Comparison of ENCODE assay signal across 13 cellular contexts in genomic region chr11:66970371-66970807, GRCh38. TPM values are rescaled to one million over a fixed set of nuclear protein-coding genes. Genes with fewer than 3 reads are reported as not detected.
DNase-seq lines count a peak whose midpoint lies in the region; FAIRE-seq and TF ChIP-seq lines count a peak whose summit lies in the region.
"Had no signal": no experiment of that assay in that cellular context is flagged by ENCODE, and none has a peak within 500 bp of the region (broad histone marks: within the 10 kb centered on the region; RNA-seq: fewer than 3 reads in every experiment).

No MANE protein-coding gene starts in this region.

- POLR2A ChIA-PET in Caco-2 (lab: Charles Lee), result interaction anchor here (0.6 kb wide), 1 partner anchor 316 kb away, joined by 7 read pairs; no protein-coding TSS in a partner anchor

- no peak overlapping the region for H2BK120ac ChIP-seq in mesendoderm (ENCODE audit: low read depth, low read length)

- peak overlapping the region; percentile 1 for H3K4me3 Mint-ChIP-seq in Caco-2 (ENCODE audit: unreplicated experiment)
- H3K4me3 Mint-ChIP-seq: activated naive CD8-positive, alpha-beta T cell; memory B cell had no signal

- H3K56ac ChIP-seq in mesendoderm (ENCODE audit: low read length), result no peak overlapping the region

- H2BK15ac ChIP-seq in mesendoderm (replicated peaks; ENCODE audit: low read depth), result no peak overlapping the region

- H3K27ac Mint-ChIP-seq in Caco-2 (ENCODE audit: unreplicated experiment), result peak overlapping the region; percentile 1
- H3K27ac Mint-ChIP-seq: activated naive CD8-positive, alpha-beta T cell; memory B cell had no signal

- H3K79me1 ChIP-seq in mesendoderm (ENCODE audit: low read length), result no peaks in the 10 kb centered on the region

- H4K5ac ChIP-seq in mesendoderm (ENCODE audit: low read length), result no peak overlapping the region

- DNase-seq in Caco-2 (no peak), RCC 7860 (ENCODE audit: low spot score) (peak; percentile 52), cortex of kidney (lab: John Stamatoyannopoulos, UW) (no peak), T-helper 1 cell (no peak), mesendoderm (no peak), NCI-H2107 (lab: John Stamatoyannopoulos, UW) (no peak)
- DNase-seq: COR-L47, NCI-H1048 had no signal

- WGBS in esophagus, 2 donors, result 68 to 70% methylated on average over 4 of the region's 4 CpGs
- no CpG with 5 or more reads among the region's 4 CpGs for WGBS in mesendoderm (ENCODE audit: extremely low coverage, insufficient coverage, low lambda C conversion rate)

- H3K9ac ChIP-seq in skeletal muscle satellite cell (ENCODE audit: low read depth, low read length) (peak overlapping the region; percentile 64), mesendoderm (ENCODE audit: low read length) (no peak overlapping the region)

- no TSS peak for BruUV-seq in Caco-2 (replicated peaks; lab: Mats Ljungman, UMichigan)

- no peak for FAIRE-seq in RCC 7860 (lab: Jason Lieb, UNC)

- no peaks in the 10 kb centered on the region for H3K9me3 Mint-ChIP-seq in Caco-2 (ENCODE audit: unreplicated experiment)

- no peaks in the 10 kb centered on the region for H3K79me2 ChIP-seq in mesendoderm (ENCODE audit: control insufficient read depth, insufficient read depth, low read length)

- intact Hi-C loops in Caco-2 (cut with micrococcal nuclease; ENCODE audit: unreplicated experiment), result no loop called here

- TF ChIP-seq CTCF in Caco-2 (IDR thresholded peaks at IDR 0.05; ENCODE audit: insufficient read depth in 1 of 2, low read depth in 1 of 2, low read length in 1 of 2, severe bottlenecking in 1 of 2, unreplicated experiment in 1 of 2), result no peak

- H3K4ac ChIP-seq in mesendoderm (ENCODE audit: low read depth, low read length), result no peak overlapping the region

- H3K4me1 ChIP-seq in Caco-2, result peaks cover 34% of the 10 kb centered on the region
- peaks cover 0 to 8% of the 10 kb centered on the region in 2 donors for H3K4me1 ChIP-seq in esophagus (ENCODE audit: control insufficient read depth in 2 of 2, insufficient read depth in 2 of 2, low read length in 1 of 2)
- H3K4me1 ChIP-seq in skeletal muscle satellite cell (ENCODE audit: control insufficient read depth, insufficient read depth, low read length), result peaks cover 59% of the 10 kb centered on the region
- no peaks in the 10 kb centered on the region for H3K4me1 ChIP-seq in mesendoderm (ENCODE audit: control insufficient read depth, low read depth, low read length)

- no peaks in the 10 kb centered on the region for H3K27me3 ChIP-seq in Caco-2 (replicated peaks; ENCODE audit: control insufficient read depth, insufficient read depth, low read length)
- H3K27me3 ChIP-seq in esophagus (ENCODE audit: control insufficient read depth in 1 of 2, insufficient read depth in 2 of 2, low read length in 2 of 2), result no peaks in the 10 kb centered on the region
- no peaks in the 10 kb centered on the region for H3K27me3 ChIP-seq in skeletal muscle satellite cell (ENCODE audit: control insufficient read depth, insufficient read depth, low read length)
- H3K27me3 ChIP-seq in mesendoderm (ENCODE audit: insufficient read depth, low read length, poor library complexity), result no peaks in the 10 kb centered on the region

- no peaks in the 10 kb centered on the region for H3K36me3 Mint-ChIP-seq in Caco-2 (ENCODE audit: insufficient read depth, unreplicated experiment)
- H3K36me3 Mint-ChIP-seq: activated naive CD8-positive, alpha-beta T cell; memory B cell had no signal

- H3K27me3 Mint-ChIP-seq in Caco-2 (ENCODE audit: insufficient read depth, unreplicated experiment), result no peaks in the 10 kb centered on the region

- H3K27ac ChIP-seq in esophagus (ENCODE audit: low read depth in 2 of 2, low read length in 1 of 2), result peak overlapping the region; percentile 33 to 90
- H3K27ac ChIP-seq in mesendoderm (ENCODE audit: low read depth, low read length), result no peak overlapping the region
- H3K27ac ChIP-seq: SK-N-MC had no signal

- CTCF ChIA-PET in Caco-2 (lab: Charles Lee), result interaction anchor here (1.8 kb wide), 1 partner anchor 11 kb away, joined by 8 read pairs; the partner anchor contains the start of gene PC

- H3K4me2 ChIP-seq in skeletal muscle satellite cell (ENCODE audit: low read length) (peak overlapping the region; percentile 63), mesendoderm (ENCODE audit: low read length) (no peak overlapping the region)

- H4K8ac ChIP-seq in mesendoderm (ENCODE audit: low read depth, low read length), result no peak overlapping the region

- no peak overlapping the region for H3K23ac ChIP-seq in mesendoderm (ENCODE audit: low read length)

- no peaks in the 10 kb centered on the region for H3K36me3 ChIP-seq in Caco-2 (ENCODE audit: control insufficient read depth, insufficient read depth, low read length)
- no peaks in the 10 kb centered on the region for H3K36me3 ChIP-seq in esophagus (ENCODE audit: control insufficient read depth in 2 of 2, insufficient read depth in 2 of 2, low read length in 1 of 2)
- no peaks in the 10 kb centered on the region for H3K36me3 ChIP-seq in skeletal muscle satellite cell (ENCODE audit: insufficient read depth, low read length)
- no peaks in the 10 kb centered on the region for H3K36me3 ChIP-seq in mesendoderm (ENCODE audit: control insufficient read depth, insufficient read depth, low read length)

- no peak overlapping the region for H2AK5ac ChIP-seq in mesendoderm (ENCODE audit: low read length)

- H2BK5ac ChIP-seq in mesendoderm (ENCODE audit: low read length), result no peak overlapping the region

- no peak overlapping the region for H3K4me3 ChIP-seq in Caco-2 (ENCODE audit: low read depth, low read length)
- H3K4me3 ChIP-seq in esophagus (ENCODE audit: low read depth in 1 of 2, low read length in 2 of 2), result no peak overlapping the region
- peak overlapping the region; percentile 9 for H3K4me3 ChIP-seq in skeletal muscle satellite cell (ENCODE audit: low read length)
- H3K4me3 ChIP-seq in mesendoderm (ENCODE audit: low read length), result no peak overlapping the region
- H3K4me3 ChIP-seq: SK-N-MC had no signal

- H3K4me1 Mint-ChIP-seq in Caco-2 (ENCODE audit: low read depth, unreplicated experiment), result peaks cover 8% of the 10 kb centered on the region
- H3K4me1 Mint-ChIP-seq: memory B cell had no signal

- H3K9me3 ChIP-seq in Caco-2, result no peaks in the 10 kb centered on the region
- no peaks in the 10 kb centered on the region for H3K9me3 ChIP-seq in esophagus (ENCODE audit: control insufficient read depth in 2 of 2, insufficient read depth in 1 of 2, low read depth in 1 of 2, low read length in 1 of 2)
- H3K9me3 ChIP-seq in skeletal muscle satellite cell (replicated peaks; ENCODE audit: low read length), result no peaks in the 10 kb centered on the region

- no peak overlapping the region for H3K18ac ChIP-seq in mesendoderm (ENCODE audit: low read length)

RNA-seq across cellular contexts. Expression of gene C11orf86, which starts 4.7 kb away (rescaled TPM):
- not detected in 2 replicates for total RNA-seq in Caco-2 (2022)
- polyA plus RNA-seq in esophagus, result not detected
- total RNA-seq in skeletal muscle satellite cell (2012; rRNA removed), result not detected in 2 replicates
- 0.10 TPM for polyA plus RNA-seq in mesendoderm (2013, experiment 1 of 2)
- 0.10 TPM for polyA plus RNA-seq in mesendoderm (2013, experiment 2 of 2)

RNA-seq across cellular contexts. Expression of gene PC, which starts 12.2 kb away (rescaled TPM):
- 22.5 and 25.8 TPM in 2 replicates for total RNA-seq in Caco-2 (2022)
- 10 to 100 TPM; 18.0 to 24.9 TPM for polyA plus RNA-seq in esophagus
- total RNA-seq in skeletal muscle satellite cell (2012; rRNA removed), result 17.2 and 17.5 TPM in 2 replicates
- polyA plus RNA-seq in mesendoderm (2013, experiment 1 of 2), result 4.0 TPM
- polyA plus RNA-seq in mesendoderm (2013, experiment 2 of 2), result 3.8 TPM

RNA-seq across cellular contexts. Expression of gene SYT12, which starts 52.5 kb away (rescaled TPM):
- total RNA-seq in Caco-2 (2022), result 0.23 and 0.82 TPM in 2 replicates
- polyA plus RNA-seq in esophagus, result under 1 TPM; 0.53 TPM
- 0.22 TPM in 1 of 2 replicates, not detected in the other for total RNA-seq in skeletal muscle satellite cell (2012; rRNA removed)
- 0.37 TPM for polyA plus RNA-seq in mesendoderm (2013, experiment 1 of 2)
- polyA plus RNA-seq in mesendoderm (2013, experiment 2 of 2), result 0.34 TPM
